In the genomic region with DNA sequence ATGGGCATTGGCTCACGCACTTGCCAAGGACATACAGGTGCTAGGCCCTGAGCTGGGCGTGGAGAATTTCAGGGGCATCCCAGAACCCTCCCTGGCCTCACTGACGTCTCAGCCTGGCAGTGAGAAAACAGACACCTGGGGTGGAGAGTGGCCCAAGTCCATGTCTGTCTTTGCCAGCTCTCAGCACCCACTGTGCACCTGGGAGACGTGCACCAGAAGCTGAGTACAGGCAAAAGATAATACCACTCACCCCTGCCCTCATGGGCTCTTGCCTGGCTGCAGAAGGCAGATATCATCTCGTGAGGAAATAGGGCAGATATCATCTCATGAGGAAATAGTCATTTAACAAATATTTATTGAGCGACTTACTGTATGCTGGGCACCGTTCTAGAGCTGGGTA, we compare ENCODE assay signal across 24 cellular contexts. TPM values are rescaled to one million over a fixed set of nuclear protein-coding genes. Genes with fewer than 3 reads are reported as not detected.
DNase-seq lines count a peak whose midpoint lies in the region; ATAC-seq and TF ChIP-seq lines count a peak whose summit lies in the region.
"Had no signal": no experiment of that assay in that cellular context is flagged by ENCODE, and none has a peak within 500 bp of the region (broad histone marks: within the 10 kb centered on the region; RNA-seq: fewer than 3 reads in every experiment).

No MANE protein-coding gene starts in this region.

- peak overlapping the region; percentile 62 for H3K27ac ChIP-seq in cardiac muscle cell
- peak overlapping the region; percentile 90 for H3K27ac ChIP-seq in WERI-Rb-1
- no peak overlapping the region for H3K27ac ChIP-seq in lower lobe of right lung
- no peak overlapping the region for H3K27ac ChIP-seq in aorta (ENCODE audit: low read depth in 1 of 2, low read length in 2 of 2)
- H3K27ac ChIP-seq: testis had no signal

- no peaks in the 10 kb centered on the region for H3K36me3 ChIP-seq in cardiac muscle cell
- peaks cover 53% of the 10 kb centered on the region for H3K36me3 ChIP-seq in WERI-Rb-1
- H3K36me3 ChIP-seq in lower lobe of right lung = no peaks in the 10 kb centered on the region
- H3K36me3 ChIP-seq in aorta (ENCODE audit: control insufficient read depth in 1 of 2, insufficient read depth in 2 of 2, low read length in 1 of 2) = no peaks in the 10 kb centered on the region

- TF ChIP-seq CTCF in cardiac muscle cell (IDR thresholded peaks at IDR 0.05; ENCODE audit: low read depth, low read length) = no peak
- no peak for TF ChIP-seq CTCF in WERI-Rb-1 (IDR thresholded peaks at IDR 0.05; ENCODE audit: low read depth, low read length)
- TF ChIP-seq CTCF in lower lobe of right lung (IDR thresholded peaks at IDR 0.05) = no peak

- DNase-seq in cardiac muscle cell (ENCODE audit: low read depth in 1 of 2, low spot score in 1 of 2) (no peak), left ventricle myocardium superior (no peak), WERI-Rb-1 (no peak), lower lobe of right lung (peak; percentile 32), aorta (peak; percentile 26 to 72), anterior cingulate cortex (lab: John Stamatoyannopoulos, UW) (no peak), DMS79 (lab: John Stamatoyannopoulos, UW) (no peak)
- DNase-seq: activated CD4-positive, alpha-beta T cell treated with anti-CD3 and anti-CD28 coated beads for 1 hour; activated CD8-positive, alpha-beta T cell treated with anti-CD3 and anti-CD28 coated beads, Interleukin-2, amount 10 ng/mL, durations not matched to agents 7 days and 5 days; activated gamma-delta T cell treated with Interleukin-2 at 50 U/mL for 16 hours; activated T-cell treated with anti-CD3 and anti-CD28 coated beads for 4 hours; Caco-2; mesendoderm; naive B cell; NCI-H2081; NCI-H345; NCI-H748 treated with DMSO at 0.1 percent for 48 hours; occipital lobe; stimulated activated CD4-positive, alpha-beta T cell treated with anti-CD3 and anti-CD28 coated beads, Interleukin-4, amount 100 ng/mL, for 1 hour; stimulated activated naive B cell treated with anti-CD40 and anti-IgM and Interleukin-4, amounts not matched to agents 10 μg/mL and 1 μg/mL and 100 μg/mL, for 72 hours; testis had no signal

- H3K27me3 ChIP-seq in cardiac muscle cell = no peaks in the 10 kb centered on the region
- H3K27me3 ChIP-seq in WERI-Rb-1 (ENCODE audit: insufficient read depth, low read depth, severe bottlenecking) = no peaks in the 10 kb centered on the region
- H3K27me3 ChIP-seq in lower lobe of right lung (ENCODE audit: low read depth) = no peaks in the 10 kb centered on the region
- H3K27me3 ChIP-seq in aorta (ENCODE audit: control insufficient read depth in 1 of 2, insufficient read depth in 2 of 2, low read length in 1 of 2) = no peaks in the 10 kb centered on the region
- H3K27me3 ChIP-seq: testis had no signal

- H3K4me3 ChIP-seq in cardiac muscle cell = no peak overlapping the region
- no peak overlapping the region for H3K4me3 ChIP-seq in WERI-Rb-1 (ENCODE audit: low read depth, low read length)
- H3K4me3 ChIP-seq in lower lobe of right lung = no peak overlapping the region
- H3K4me3 ChIP-seq in aorta (ENCODE audit: low read length in 2 of 2) = no peak overlapping the region
- H3K4me3 ChIP-seq: testis had no signal

- H3K4me1 ChIP-seq in cardiac muscle cell (ENCODE audit: low read depth) = peaks cover 38% of the 10 kb centered on the region
- peaks cover 28% of the 10 kb centered on the region for H3K4me1 ChIP-seq in lower lobe of right lung
- H3K4me1 ChIP-seq in aorta (ENCODE audit: control insufficient read depth in 1 of 2, insufficient read depth in 2 of 2, low read length in 2 of 2) = peaks cover 0 to 2% of the 10 kb centered on the region in 2 donors
- H3K4me1 ChIP-seq: Caco-2 had no signal

- intact Hi-C loops in left ventricle myocardium superior (cut with micrococcal nuclease) (no loop called here), lower lobe of right lung (cut with DNase I) (no loop called here), aorta (cut with DNase I) (no loop called here)

- no peaks in the 10 kb centered on the region for H3K9me3 ChIP-seq in cardiac muscle cell (ENCODE audit: low read depth)
- H3K9me3 ChIP-seq in WERI-Rb-1 (ENCODE audit: severe bottlenecking) = no peaks in the 10 kb centered on the region
- H3K9me3 ChIP-seq in lower lobe of right lung = no peaks in the 10 kb centered on the region
- no peaks in the 10 kb centered on the region for H3K9me3 ChIP-seq in aorta (ENCODE audit: control insufficient read depth, low read length)
- H3K9me3 ChIP-seq: Caco-2, testis had no signal

- ATAC-seq in left ventricle myocardium superior (no peak), lower lobe of right lung (no peak), aorta (ENCODE audit: low FRiP score) (no peak), HG02938 (IDR thresholded peaks at IDR 0.05; ENCODE audit: unreplicated experiment) (no peak)
- ATAC-seq: activated CD8-positive, alpha-beta T cell treated with anti-CD3 and anti-CD28 coated beads, Interleukin-2, amount 10 ng/mL, durations not matched to agents 7 days and 5 days; HCT116; left cardiac atrium; stimulated activated naive B cell treated with anti-CD40 and anti-IgM and Interleukin-4, amounts not matched to agents 10 μg/mL and 1 μg/mL and 100 μg/mL, for 72 hours had no signal

- 49 to 54% methylated on average over 7 of the region's 7 CpGs for WGBS in aorta, 2 donors

RNA-seq across cellular contexts. Expression of gene LOXL1, which starts 8.0 kb away (rescaled TPM):
- total RNA-seq in cardiac muscle cell = 54.5 and 79.4 TPM in 2 replicates
- 82.3 and 92.4 TPM in 2 replicates for polyA plus RNA-seq in cardiac muscle cell
- 12.9 TPM for total RNA-seq in left ventricle myocardium superior
- 7.6 TPM for total RNA-seq in lower lobe of right lung
- 100 to 1,000 TPM; 108 to 115 TPM for total RNA-seq in aorta
- 100 to 1,000 TPM in 1 of 2 donors, 10 to 100 TPM in 1; 49.0 to 138 TPM for polyA plus RNA-seq in aorta

RNA-seq across cellular contexts. Expression of gene STOML1, which starts 57.8 kb away (rescaled TPM):
- total RNA-seq in cardiac muscle cell (8.2 and 8.8 TPM in 2 replicates), left ventricle myocardium superior (26.9 TPM), lower lobe of right lung (16.3 TPM), aorta (10 to 100 TPM; 12.9 to 16.4 TPM)
- polyA plus RNA-seq in cardiac muscle cell (9.7 and 15.6 TPM in 2 replicates), aorta (10 to 100 TPM; 10.5 to 19.2 TPM)

Comparison
In these comparisons a context has a peak if more than half of its experiments do, and no peak if none do; other contexts are left out.
1. DNase-seq: peak in lower lobe of right lung (single experiment) and aorta (2 of 2); none in cardiac muscle cell (0 of 2), left ventricle myocardium superior (single experiment), WERI-Rb-1 (single experiment), anterior cingulate cortex (0 of 58) and DMS79 (single experiment).
2. H3K27ac ChIP-seq: peak in cardiac muscle cell (single experiment) and WERI-Rb-1 (single experiment); none in lower lobe of right lung (single experiment) and aorta (0 of 2).